ENCODE assay signal across 9 cellular contexts in the genomic region with DNA sequence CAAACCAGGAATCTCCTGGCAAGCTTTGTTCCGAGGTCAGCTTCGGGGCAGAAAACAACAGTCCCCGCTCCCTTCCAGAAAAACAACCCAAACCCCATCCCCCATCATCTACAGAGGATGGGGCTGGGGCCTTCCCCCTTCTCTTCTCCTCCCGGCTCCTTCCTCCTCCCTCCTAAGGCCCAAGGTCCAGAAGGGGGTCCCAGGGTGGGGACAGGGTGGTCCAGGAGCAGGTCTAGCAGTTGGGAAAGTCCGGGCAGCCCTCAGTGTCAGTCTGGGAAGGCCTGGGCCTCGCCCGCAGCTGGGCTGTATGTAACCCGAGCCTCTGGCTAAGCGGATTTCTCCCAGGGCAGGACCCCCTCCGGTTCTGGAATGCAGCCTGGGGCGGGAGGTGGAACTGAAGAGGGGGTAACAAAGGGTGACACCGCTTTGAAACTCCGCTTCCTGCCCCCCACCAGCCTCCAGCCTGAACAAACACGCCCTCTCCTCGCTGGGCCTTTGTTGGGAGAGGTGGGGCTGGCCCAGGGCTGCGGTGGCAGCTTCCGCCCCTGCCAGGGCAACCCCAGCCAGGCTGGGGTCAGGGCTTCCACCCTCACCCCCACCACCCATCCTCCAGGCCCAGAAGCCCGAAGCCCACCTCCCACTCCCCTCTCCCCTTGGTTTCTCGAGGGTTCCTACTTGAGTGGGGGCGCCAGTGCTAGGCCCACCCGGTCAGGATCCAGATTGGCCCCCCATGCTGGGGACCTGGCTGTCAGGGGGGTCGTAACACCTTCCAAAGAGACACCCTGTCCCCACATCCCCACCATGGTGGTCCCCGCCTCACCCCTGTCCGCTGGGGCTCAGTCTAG.
DNase-seq lines count a peak whose midpoint lies in the region; ATAC-seq and TF ChIP-seq lines count a peak whose summit lies in the region.
"Had no signal": no experiment of that assay in that cellular context is flagged by ENCODE, and none has a peak within 500 bp of the region (broad histone marks: within the 10 kb centered on the region; RNA-seq: fewer than 3 reads in every experiment).

No MANE protein-coding gene starts in this region.

- H3K9me3 Mint-ChIP-seq in MCF 10A (ENCODE audit: unreplicated experiment): no peaks in the 10 kb centered on the region
- no peaks in the 10 kb centered on the region for H3K9me3 Mint-ChIP-seq in activated CD8-positive, alpha-beta T cell treated with anti-CD3 and anti-CD28 coated beads, Interleukin-2, amount 10 ng/mL, durations not matched to agents 7 days and 5 days (ENCODE audit: insufficient read depth)

- 60% methylated on average over 11 of the region's 24 CpGs for WGBS in mammary epithelial cell (ENCODE audit: low coverage, missing lambda C conversion rate)

- TF ChIP-seq CTCF in mammary epithelial cell (conservative IDR thresholded peaks at IDR 0.05 in 1 of 2, IDR thresholded peaks at IDR 0.05 in 1 of 2; ENCODE audit: extremely low read depth in 1 of 2, insufficient read depth in 1 of 2, low read depth in 1 of 2, low read length in 2 of 2) (no peak), MCF 10A (IDR thresholded peaks at IDR 0.05; ENCODE audit: unreplicated experiment) (no peak), ascending aorta (IDR thresholded peaks at IDR 0.05) (no peak)

- no peak for ATAC-seq in activated CD8-positive, alpha-beta T cell treated with anti-CD3 and anti-CD28 coated beads, Interleukin-2, amount 10 ng/mL, durations not matched to agents 7 days and 5 days
- no peak for ATAC-seq in GM18519 (IDR thresholded peaks at IDR 0.05; ENCODE audit: low FRiP score, unreplicated experiment)
- ATAC-seq: activated CD8-positive, alpha-beta memory T cell treated with anti-CD3 and anti-CD28 coated beads, Interleukin-2, amount 10 ng/mL, durations not matched to agents 7 days and 5 days had no signal

- H3K27ac ChIP-seq in mammary epithelial cell (ENCODE audit: insufficient read depth, low read depth, low read length): no peak overlapping the region
- H3K27ac ChIP-seq in substantia nigra (ENCODE audit: low read depth, low read length, poor library complexity, severe bottlenecking): peak overlapping the region; percentile 42
- no peak overlapping the region for H3K27ac ChIP-seq in ascending aorta

- dilution Hi-C loops in mammary epithelial cell (cut with HindIII; ENCODE audit: low sequenced_read_pairs): loop anchor here (5.0 kb wide), 1 partner anchor 425 kb away; no protein-coding TSS in a partner anchor

- H3K4me3 ChIP-seq in mammary epithelial cell (replicated peaks in 1 of 3; ENCODE audit: insufficient read depth in 1 of 3, low read depth in 2 of 3, low read length in 3 of 3) (no peak overlapping the region), ascending aorta (no peak overlapping the region)

- no peaks in the 10 kb centered on the region for H3K27me3 ChIP-seq in mammary epithelial cell (ENCODE audit: insufficient read depth, low read length)
- H3K27me3 ChIP-seq in ascending aorta: no peaks in the 10 kb centered on the region

- no peak overlapping the region for H3K27ac Mint-ChIP-seq in MCF 10A (ENCODE audit: low read depth, unreplicated experiment)
- H3K27ac Mint-ChIP-seq in activated CD8-positive, alpha-beta T cell treated with anti-CD3 and anti-CD28 coated beads, Interleukin-2, amount 10 ng/mL, durations not matched to agents 7 days and 5 days: peak overlapping the region; percentile 25
- H3K27ac Mint-ChIP-seq: activated CD8-positive, alpha-beta memory T cell treated with anti-CD3 and anti-CD28 coated beads, Interleukin-2, amount 10 ng/mL, durations not matched to agents 7 days and 5 days had no signal

- H3K9ac ChIP-seq in mammary epithelial cell (ENCODE audit: insufficient read depth, low read length): no peak overlapping the region

- POLR2A ChIA-PET in MCF 10A (lab: Yijun Ruan, JAX): no interaction called here
- POLR2A ChIA-PET in activated CD8-positive, alpha-beta T cell treated with anti-CD3 and anti-CD28 coated beads, Interleukin-2, amount 10 ng/mL, durations not matched to agents 7 days and 5 days (lab: Charles Lee): no interaction called here

- in situ Hi-C loops in mammary epithelial cell (cut with MboI; ENCODE audit: low sequenced_read_pairs in 2 of 2): no loop called here

- H3K27me3 Mint-ChIP-seq in MCF 10A (ENCODE audit: insufficient read depth, unreplicated experiment): no peaks in the 10 kb centered on the region
- peaks cover 10% of the 10 kb centered on the region for H3K27me3 Mint-ChIP-seq in activated CD8-positive, alpha-beta T cell treated with anti-CD3 and anti-CD28 coated beads, Interleukin-2, amount 10 ng/mL, durations not matched to agents 7 days and 5 days (ENCODE audit: low read depth)

- CTCF ChIA-PET in mammary epithelial cell (lab: Charles Lee; ENCODE audit: low non-redundant PET) (no interaction called here), MCF 10A (lab: Yijun Ruan, JAX) (no interaction called here)
- CTCF ChIA-PET in activated CD8-positive, alpha-beta T cell treated with anti-CD3 and anti-CD28 coated beads, Interleukin-2, amount 10 ng/mL, durations not matched to agents 7 days and 5 days (lab: Charles Lee): no interaction called here

- BruUV-seq in mammary epithelial cell (replicated peaks; lab: Mats Ljungman, UMichigan): no TSS peak
- BruUV-seq in MCF 10A (replicated peaks; lab: Mats Ljungman, UMichigan): no TSS peak

- no peak overlapping the region for H3K4me2 ChIP-seq in mammary epithelial cell (ENCODE audit: insufficient read depth, low read depth, low read length)

- H3K79me2 ChIP-seq in mammary epithelial cell (ENCODE audit: insufficient read depth, low read length): no peaks in the 10 kb centered on the region

- no peak for DNase-seq in mammary epithelial cell
- no peak for DNase-seq in MCF 10A (ENCODE audit: unreplicated experiment)
- no peak for DNase-seq in activated CD8-positive, alpha-beta T cell treated with anti-CD3 and anti-CD28 coated beads, Interleukin-2, amount 10 ng/mL, durations not matched to agents 7 days and 5 days
- DNase-seq in kidney glomerular epithelial cell (lab: John Stamatoyannopoulos, UW): peak; percentile 73
- no peak for DNase-seq in substantia nigra (lab: John Stamatoyannopoulos, UW)
- DNase-seq in ascending aorta (ENCODE audit: low spot score in 2 of 2): no peak
- DNase-seq in SIG-M5 treated with dmso at 0.1 percent for 504 hours (lab: John Stamatoyannopoulos, UW; ENCODE audit: unreplicated experiment): no peak
- DNase-seq: activated CD8-positive, alpha-beta memory T cell treated with anti-CD3 and anti-CD28 coated beads, Interleukin-2, amount 10 ng/mL, durations not matched to agents 7 days and 5 days had no signal

- H3K9me3 ChIP-seq in mammary epithelial cell (replicated peaks; ENCODE audit: insufficient read depth, low read length): no peaks in the 10 kb centered on the region
- H3K9me3 ChIP-seq in ascending aorta: no peaks in the 10 kb centered on the region

- no peak overlapping the region for H3K4me3 Mint-ChIP-seq in MCF 10A (ENCODE audit: unreplicated experiment)
- H3K4me3 Mint-ChIP-seq in activated CD8-positive, alpha-beta T cell treated with anti-CD3 and anti-CD28 coated beads, Interleukin-2, amount 10 ng/mL, durations not matched to agents 7 days and 5 days: no peak overlapping the region
- H3K4me3 Mint-ChIP-seq: activated CD8-positive, alpha-beta memory T cell treated with anti-CD3 and anti-CD28 coated beads, Interleukin-2, amount 10 ng/mL, durations not matched to agents 7 days and 5 days had no signal

- H3K36me3 Mint-ChIP-seq in MCF 10A (ENCODE audit: insufficient read depth, unreplicated experiment): no peaks in the 10 kb centered on the region
- no peaks in the 10 kb centered on the region for H3K36me3 Mint-ChIP-seq in activated CD8-positive, alpha-beta T cell treated with anti-CD3 and anti-CD28 coated beads, Interleukin-2, amount 10 ng/mL, durations not matched to agents 7 days and 5 days (ENCODE audit: low read depth)
- H3K36me3 Mint-ChIP-seq: activated CD8-positive, alpha-beta memory T cell treated with anti-CD3 and anti-CD28 coated beads, Interleukin-2, amount 10 ng/mL, durations not matched to agents 7 days and 5 days had no signal

- H3K4me1 Mint-ChIP-seq in MCF 10A (ENCODE audit: insufficient read depth, unreplicated experiment): no peaks in the 10 kb centered on the region
- peaks cover 3% of the 10 kb centered on the region for H3K4me1 Mint-ChIP-seq in activated CD8-positive, alpha-beta T cell treated with anti-CD3 and anti-CD28 coated beads, Interleukin-2, amount 10 ng/mL, durations not matched to agents 7 days and 5 days (ENCODE audit: low read depth)
- H3K4me1 Mint-ChIP-seq: activated CD8-positive, alpha-beta memory T cell treated with anti-CD3 and anti-CD28 coated beads, Interleukin-2, amount 10 ng/mL, durations not matched to agents 7 days and 5 days had no signal

- peaks cover 8% of the 10 kb centered on the region for H3K4me1 ChIP-seq in mammary epithelial cell (ENCODE audit: insufficient read depth, low read length)
- no peaks in the 10 kb centered on the region for H3K4me1 ChIP-seq in ascending aorta

- H2AFZ ChIP-seq in mammary epithelial cell (ENCODE audit: low read depth, low read length): peak overlapping the region; percentile 11

- no peaks in the 10 kb centered on the region for H4K20me1 ChIP-seq in mammary epithelial cell (ENCODE audit: insufficient read depth, low read length)

- intact Hi-C loops in mammary epithelial cell (cut with micrococcal nuclease) (no loop called here), MCF 10A (cut with micrococcal nuclease) (no loop called here), ascending aorta (cut with DNase I) (no loop called here)

- no peaks in the 10 kb centered on the region for H3K36me3 ChIP-seq in mammary epithelial cell (ENCODE audit: insufficient read depth, low read length)
- no peaks in the 10 kb centered on the region for H3K36me3 ChIP-seq in ascending aorta
